15 cellular contexts compared by ENCODE assay signal in genomic region chr2:231187736-231188505, GRCh38. TPM values are rescaled to one million over a fixed set of nuclear protein-coding genes. Genes with fewer than 3 reads are reported as not detected.
DNase-seq lines count a peak whose midpoint lies in the region; ATAC-seq and TF ChIP-seq lines count a peak whose summit lies in the region.
"Had no signal": no experiment of that assay in that cellular context is flagged by ENCODE, and none has a peak within 500 bp of the region (broad histone marks: within the 10 kb centered on the region; RNA-seq: fewer than 3 reads in every experiment).

No MANE protein-coding gene starts in this region.

- H3K9me3 ChIP-seq in sigmoid colon = no peaks in the 10 kb centered on the region

- 78 to 83% methylated on average over 18 of the region's 18 CpGs for WGBS in sigmoid colon, 2 donors

- ATAC-seq in Right ventricle myocardium superior (ENCODE audit: poor library complexity) (peak; percentile 15), GM21723 (IDR thresholded peaks at IDR 0.05; ENCODE audit: unreplicated experiment) (no peak)
- ATAC-seq: CD8-positive, alpha-beta T cell had no signal

- no peak for TF ChIP-seq CTCF in sigmoid colon (IDR thresholded peaks at IDR 0.05)

- H3K36me3 Mint-ChIP-seq in T-helper 2 cell treated with Interferon-gamma antibody and Interleukin-4, amounts not matched to agents 5 μg/mL and 100 μg/mL, for 36 hours (ENCODE audit: low read depth) = no peaks in the 10 kb centered on the region
- no peaks in the 10 kb centered on the region for H3K36me3 Mint-ChIP-seq in activated CD4-positive, alpha-beta T cell treated with anti-CD3 and anti-CD28 coated beads, Interleukin-2, amount 10 ng/mL, durations not matched to agents 24 days and 14 days (ENCODE audit: low read depth)
- H3K36me3 Mint-ChIP-seq: CD8-positive, alpha-beta T cell had no signal

- H3K4me3 Mint-ChIP-seq in T-helper 2 cell treated with Interferon-gamma antibody and Interleukin-4, amounts not matched to agents 5 μg/mL and 100 μg/mL, for 36 hours = no peak overlapping the region
- H3K4me3 Mint-ChIP-seq in activated CD4-positive, alpha-beta T cell treated with anti-CD3 and anti-CD28 coated beads, Interleukin-2, amount 10 ng/mL, durations not matched to agents 24 days and 14 days = no peak overlapping the region
- H3K4me3 Mint-ChIP-seq: CD8-positive, alpha-beta T cell; IgD-negative memory B cell had no signal

- no peak for TF ChIP-seq EP300 in sigmoid colon (IDR thresholded peaks at IDR 0.05)

- H3K27me3 Mint-ChIP-seq in T-helper 2 cell treated with Interferon-gamma antibody and Interleukin-4, amounts not matched to agents 5 μg/mL and 100 μg/mL, for 36 hours (ENCODE audit: low read depth) = peaks cover 27% of the 10 kb centered on the region
- peaks cover 33% of the 10 kb centered on the region for H3K27me3 Mint-ChIP-seq in activated CD4-positive, alpha-beta T cell treated with anti-CD3 and anti-CD28 coated beads, Interleukin-2, amount 10 ng/mL, durations not matched to agents 24 days and 14 days

- H3K27ac Mint-ChIP-seq in T-helper 2 cell treated with Interferon-gamma antibody and Interleukin-4, amounts not matched to agents 5 μg/mL and 100 μg/mL, for 36 hours = no peak overlapping the region
- no peak overlapping the region for H3K27ac Mint-ChIP-seq in activated CD4-positive, alpha-beta T cell treated with anti-CD3 and anti-CD28 coated beads, Interleukin-2, amount 10 ng/mL, durations not matched to agents 24 days and 14 days
- H3K27ac Mint-ChIP-seq: CD8-positive, alpha-beta T cell; IgD-negative memory B cell had no signal

- H3K4me3 ChIP-seq in sigmoid colon = no peak overlapping the region

- H3K4me1 ChIP-seq in sigmoid colon = peaks cover 0 to 50% (median 48%) of the 10 kb centered on the region in 4 donors

- no peaks in the 10 kb centered on the region for H3K27me3 ChIP-seq in sigmoid colon

- no peaks in the 10 kb centered on the region for H3K4me1 Mint-ChIP-seq in T-helper 2 cell treated with Interferon-gamma antibody and Interleukin-4, amounts not matched to agents 5 μg/mL and 100 μg/mL, for 36 hours (ENCODE audit: low read depth)
- H3K4me1 Mint-ChIP-seq in activated CD4-positive, alpha-beta T cell treated with anti-CD3 and anti-CD28 coated beads, Interleukin-2, amount 10 ng/mL, durations not matched to agents 24 days and 14 days = no peaks in the 10 kb centered on the region

- intact Hi-C loops in Right ventricle myocardium superior (cut with DNase I) (no loop called here), sigmoid colon (cut with DNase I) (no loop called here)
- intact Hi-C loops in activated CD4-positive, alpha-beta T cell treated with anti-CD3 and anti-CD28 coated beads, Interleukin-2, amount 10 ng/mL, durations not matched to agents 24 days and 14 days (cut with micrococcal nuclease) = no loop called here

- H3K36me3 ChIP-seq in sigmoid colon = no peaks in the 10 kb centered on the region

- H3K27ac ChIP-seq in sigmoid colon = peak overlapping the region in 3 of 4 donors; percentile 88 to 97 (median 93)

- no peaks in the 10 kb centered on the region for H3K9me3 Mint-ChIP-seq in T-helper 2 cell treated with Interferon-gamma antibody and Interleukin-4, amounts not matched to agents 5 μg/mL and 100 μg/mL, for 36 hours
- H3K9me3 Mint-ChIP-seq in activated CD4-positive, alpha-beta T cell treated with anti-CD3 and anti-CD28 coated beads, Interleukin-2, amount 10 ng/mL, durations not matched to agents 24 days and 14 days = no peaks in the 10 kb centered on the region
- H3K9me3 Mint-ChIP-seq: CD8-positive, alpha-beta T cell; IgD-negative memory B cell had no signal

- no peak for TF ChIP-seq POLR2A in sigmoid colon (IDR thresholded peaks at IDR 0.05)

- DNase-seq in EH (ENCODE audit: low read depth) = peak; percentile 84
- peak; percentile 82 for DNase-seq in amniotic epithelial cell (ENCODE audit: low read depth)
- peak; percentile 56 for DNase-seq in Right ventricle myocardium superior
- peak; percentile 62 for DNase-seq in sigmoid colon
- DNase-seq in T-helper 2 cell treated with Interferon-gamma antibody and Interleukin-4, amounts not matched to agents 5 μg/mL and 100 μg/mL, for 36 hours (ENCODE audit: low spot score) = no peak
- DNase-seq in ecto neural progenitor cell (ENCODE audit: low spot score) = no peak
- DNase-seq in activated CD4-positive, alpha-beta T cell treated with anti-CD3 and anti-CD28 coated beads, Interleukin-2, amount 10 ng/mL, durations not matched to agents 24 days and 14 days = no peak
- DNase-seq: activated naive CD4-positive, alpha-beta T cell treated with Interleukin-2 at 50 U/mL for 16 hours; CD8-positive, alpha-beta T cell; H7; NCI-H2029; stimulated activated CD4-positive, alpha-beta T cell treated with anti-CD3 and anti-CD28 coated beads, Interleukin-12 subunit alpha, Interleukin-12 subunit beta, amount 100 ng/mL, for 4 hours; T-helper 1 cell had no signal

RNA-seq across cellular contexts. Expression of gene ARMC9, which starts 10.5 kb away (rescaled TPM):
- total RNA-seq in Right ventricle myocardium superior = 0.89 TPM
- total RNA-seq in sigmoid colon = 10 to 100 TPM; 24.3 to 95.3 (median 52.7) TPM
- polyA plus RNA-seq in sigmoid colon = 1 to 10 TPM; 2.4 to 8.2 (median 3.0) TPM
- 5.9 and 6.4 TPM in 2 replicates for total RNA-seq in activated CD4-positive, alpha-beta T cell treated with anti-CD3 and anti-CD28 coated beads, Interleukin-2, amount 10 ng/mL, durations not matched to agents 24 days and 14 days

Comparison
In these comparisons a context has a peak if more than half of its experiments do, and no peak if none do; other contexts are left out.
1. DNase-seq: peak in EH (single experiment), amniotic epithelial cell (single experiment), Right ventricle myocardium superior (single experiment) and sigmoid colon (single experiment); none in T-helper 2 cell treated with Interferon-gamma antibody and Interleukin-4, amounts not matched to agents 5 μg/mL and 100 μg/mL, for 36 hours (single experiment), ecto neural progenitor cell (single experiment) and activated CD4-positive, alpha-beta T cell treated with anti-CD3 and anti-CD28 coated beads, Interleukin-2, amount 10 ng/mL, durations not matched to agents 24 days and 14 days (single experiment).